Comparison of ENCODE assay signal across 35 cellular contexts in genomic region chr15:30001592-30001991, GRCh38.
DNase-seq lines count a peak whose midpoint lies in the region; ATAC-seq and FAIRE-seq lines count a peak whose summit lies in the region.
"Had no signal": no experiment of that assay in that cellular context is flagged by ENCODE, and none has a peak within 500 bp of the region (broad histone marks: within the 10 kb centered on the region; RNA-seq: fewer than 3 reads in every experiment).

No MANE protein-coding gene starts in this region.

- no peak overlapping the region for H2BK5ac ChIP-seq in mesendoderm (ENCODE audit: low read length)

- H3K9ac ChIP-seq in mesendoderm (ENCODE audit: low read length) = no peak overlapping the region

- intact Hi-C loops in Right ventricle myocardium superior (cut with DNase I) (no loop called here), cardiac septum (cut with DNase I) (no loop called here)

- no peak overlapping the region for H2AK5ac ChIP-seq in mesendoderm (ENCODE audit: low read length)

- WGBS in mesendoderm (ENCODE audit: extremely low coverage, insufficient coverage, low lambda C conversion rate) = no CpG with 5 or more reads among the region's 5 CpGs

- H3K79me1 ChIP-seq in mesendoderm (ENCODE audit: low read length) = no peaks in the 10 kb centered on the region

- H3K27ac ChIP-seq in temporal lobe (ENCODE audit: low read depth, low read length) = peak overlapping the region; percentile 100
- no peak overlapping the region for H3K27ac ChIP-seq in mesendoderm (ENCODE audit: low read depth, low read length)
- H3K27ac ChIP-seq: brain microvascular endothelial cell, foreskin keratinocyte, hepatocyte, left lung, pancreas, tibial artery, VCaP had no signal

- FAIRE-seq in HTR-8/SVneo (lab: Jason Lieb, UNC) = no peak
- FAIRE-seq: GM12892, pancreas had no signal

- ATAC-seq in Right ventricle myocardium superior (ENCODE audit: poor library complexity) = peak; percentile 41
- ATAC-seq: activated T-cell treated with anti-CD3 and anti-CD28 coated beads, Interleukin-2, amount 50 U/mL, for 4 hours; esophagus mucosa; foreskin keratinocyte; left lung; mucosa of descending colon; natural killer cell treated with Interleukin-12 subunit alpha and Interleukin-12 subunit beta and Interleukin-15 and Interleukin-18, amount 100 ng/mL, for 72 hours; stimulated activated naive CD8-positive, alpha-beta T cell treated with anti-CD3 and anti-CD28 coated beads, Interleukin-15, Interleukin-2, amounts not matched to agents 100 U/mL and 50 U/mL, for 24 hours had no signal

- H3K23ac ChIP-seq in mesendoderm (ENCODE audit: low read length) = no peak overlapping the region

- no peak overlapping the region for H3K18ac ChIP-seq in mesendoderm (ENCODE audit: low read length)

- H4K8ac ChIP-seq in mesendoderm (ENCODE audit: low read depth, low read length) = no peak overlapping the region

- no peaks in the 10 kb centered on the region for H3K36me3 ChIP-seq in mesendoderm (ENCODE audit: control insufficient read depth, insufficient read depth, low read length)
- H3K36me3 ChIP-seq: brain microvascular endothelial cell, left lung, pancreas, sigmoid colon, tibial artery had no signal

- no peak overlapping the region for H2BK120ac ChIP-seq in mesendoderm (ENCODE audit: low read depth, low read length)

- H3K4me1 ChIP-seq in mesendoderm (ENCODE audit: control insufficient read depth, low read depth, low read length) = no peaks in the 10 kb centered on the region
- H3K4me1 ChIP-seq: foreskin keratinocyte, left lung, pancreas, sigmoid colon, tibial artery had no signal

- H3K79me2 ChIP-seq in mesendoderm (ENCODE audit: control insufficient read depth, insufficient read depth, low read length) = no peaks in the 10 kb centered on the region
- H3K79me2 ChIP-seq: hepatocyte had no signal

- no peak overlapping the region for H3K4ac ChIP-seq in mesendoderm (ENCODE audit: low read depth, low read length)

- no peak overlapping the region for H3K56ac ChIP-seq in mesendoderm (ENCODE audit: low read length)

- no peak overlapping the region for H3K4me2 ChIP-seq in mesendoderm (ENCODE audit: low read length)
- H3K4me2 ChIP-seq: hepatocyte had no signal

- no peaks in the 10 kb centered on the region for H3K27me3 ChIP-seq in mesendoderm (ENCODE audit: insufficient read depth, low read length, poor library complexity)
- H3K27me3 ChIP-seq: left lung, pancreas, sigmoid colon, tibial artery had no signal

- H4K5ac ChIP-seq in mesendoderm (ENCODE audit: low read length) = no peak overlapping the region

- no peak overlapping the region for H2BK15ac ChIP-seq in mesendoderm (replicated peaks; ENCODE audit: low read depth)

- H3K4me3 ChIP-seq in mesendoderm (ENCODE audit: low read length) = no peak overlapping the region
- H3K4me3 ChIP-seq: hepatocyte, left lung, mucosa of descending colon, pancreas, sigmoid colon, tibial artery had no signal

- DNase-seq in Right ventricle myocardium superior = no peak
- DNase-seq in cardiac septum (ENCODE audit: low spot score) = no peak
- DNase-seq in epidermal melanocyte (ENCODE audit: insufficient read length, low spot score) = peak; percentile 65
- peak; percentile 85 for DNase-seq in middle frontal gyrus (ENCODE audit: extremely low spot score, low spot score)
- DNase-seq in mesendoderm = no peak
- no peak for DNase-seq in RKO (ENCODE audit: low spot score)
- no peak for DNase-seq in HTR-8/SVneo (ENCODE audit: insufficient read length, low spot score)
- DNase-seq: 8988T; activated CD4-positive, alpha-beta T cell treated with anti-CD3 and anti-CD28 coated beads for 48 hours; activated gamma-delta T cell treated with Interleukin-2 at 50 U/mL for 16 hours; activated T-cell treated with anti-CD3 and anti-CD28 coated beads, Interleukin-2, amount 50 U/mL, for 4 hours; brain microvascular endothelial cell; CD4-positive, CD25-positive, alpha-beta regulatory T cell; cortex of kidney; foreskin keratinocyte; GOT3; HFFc6; immature natural killer cell; IMR-90; mucosa of descending colon; NCI-H1048; NCI-H187; NCI-H524 treated with DMSO at 0.1 percent for 48 hours; pancreas; sigmoid colon; stimulated activated CD4-positive, alpha-beta T cell treated with anti-CD3 and anti-CD28 coated beads, Interleukin-15, amount 100 ng/mL, for 24 hours; stimulated activated naive CD8-positive, alpha-beta T cell treated with anti-CD3 and anti-CD28 coated beads, Interleukin-15, Interleukin-2, amounts not matched to agents 100 U/mL and 50 U/mL, for 24 hours; tibial artery had no signal

Comparison
In these comparisons a context has a peak if more than half of its experiments do, and no peak if none do; other contexts are left out.
1. DNase-seq: peak in epidermal melanocyte (single experiment) and middle frontal gyrus (single experiment); none in Right ventricle myocardium superior (single experiment), cardiac septum (single experiment), mesendoderm (single experiment), RKO (single experiment) and HTR-8/SVneo (single experiment).